In genomic region chr10:19579841-19580240, GRCh38 we compare ENCODE assay signal across 32 cellular contexts.
"Had no signal": no experiment of that assay in that cellular context is flagged by ENCODE, and none has a peak within 500 bp of the region (broad histone marks: within the 10 kb centered on the region; RNA-seq: fewer than 3 reads in every experiment).

No MANE protein-coding gene starts in this region.

- H3K9me3 Mint-ChIP-seq: activated CD4-positive, alpha-beta T cell treated with anti-CD3 and anti-CD28 coated beads, Interleukin-2, amount 10 ng/mL, durations not matched to agents 7 days and 5 days had no signal

- H3K27ac Mint-ChIP-seq: activated CD4-positive, alpha-beta T cell treated with anti-CD3 and anti-CD28 coated beads for 36 hours; activated CD4-positive, alpha-beta T cell treated with anti-CD3 and anti-CD28 coated beads, Interleukin-2, amount 10 ng/mL, durations not matched to agents 7 days and 5 days; activated CD8-positive, alpha-beta T cell treated with anti-CD3 and anti-CD28 coated beads, Interleukin-2, amount 10 ng/mL, durations not matched to agents 7 days and 5 days; activated naive CD4-positive, alpha-beta T cell treated with anti-CD3 and anti-CD28 coated beads for 36 hours; activated naive CD4-positive, alpha-beta T cell treated with anti-CD3 and anti-CD28 coated beads, Interleukin-2, amount 50 U/mL, for 72 hours; activated T-cell treated with anti-CD3 and anti-CD28 coated beads, Interleukin-2, amount 50 U/mL, for 24 hours; activated T-helper 2 cell treated with anti-CD3 and anti-CD28 coated beads, Interferon-gamma antibody, Interleukin-2, Interleukin-4, amounts not matched to agents 10 μg/mL and 5 μg/mL and 100 μg/mL, durations not matched to agents 14 hours and 24 hours and 36 hours; brain; IgD-negative memory B cell; T-helper 1 cell treated with Interleukin-12 subunit alpha and Interleukin-12 subunit beta and Interleukin-4 antibody, amounts not matched to agents 30 μg/mL and 1 μg/mL, for 36 hours; T-helper 2 cell treated with Interferon-gamma antibody and Interleukin-4, amounts not matched to agents 5 μg/mL and 100 μg/mL, for 36 hours; WTC11 had no signal

- H3K4me3 ChIP-seq: PC-9 had no signal

- H3K4me3 Mint-ChIP-seq: activated CD4-positive, alpha-beta T cell treated with anti-CD3 and anti-CD28 coated beads for 36 hours; activated CD4-positive, alpha-beta T cell treated with anti-CD3 and anti-CD28 coated beads, Interleukin-2, amount 10 ng/mL, durations not matched to agents 7 days and 5 days; activated CD8-positive, alpha-beta T cell treated with anti-CD3 and anti-CD28 coated beads, Interleukin-2, amount 10 ng/mL, durations not matched to agents 7 days and 5 days; activated naive CD4-positive, alpha-beta T cell treated with anti-CD3 and anti-CD28 coated beads for 36 hours; activated T-cell treated with anti-CD3 and anti-CD28 coated beads, Interleukin-2, amount 50 U/mL, for 24 hours; brain; IgD-negative memory B cell; T-helper 1 cell treated with Interleukin-12 subunit alpha and Interleukin-12 subunit beta and Interleukin-4 antibody, amounts not matched to agents 30 μg/mL and 1 μg/mL, for 36 hours; T-helper 2 cell treated with Interferon-gamma antibody and Interleukin-4, amounts not matched to agents 5 μg/mL and 100 μg/mL, for 36 hours; WTC11 had no signal

- DNase-seq: activated CD4-positive, alpha-beta T cell treated with anti-CD3 and anti-CD28 coated beads for 36 hours; activated CD4-positive, alpha-beta T cell treated with anti-CD3 and anti-CD28 coated beads, Interleukin-2, amount 10 ng/mL, durations not matched to agents 7 days and 5 days; activated CD4-positive, alpha-beta T cell treated with anti-CD3 and anti-CD28 coated beads, Interleukin-2, amount 50 U/mL, for 48 hours; activated CD8-positive, alpha-beta T cell treated with anti-CD3 and anti-CD28 coated beads, Interleukin-2, amount 10 ng/mL, durations not matched to agents 7 days and 5 days; activated gamma-delta T cell treated with Interleukin-2 at 50 U/mL for 16 hours; activated naive CD4-positive, alpha-beta T cell treated with anti-CD3 and anti-CD28 coated beads for 36 hours; activated T-cell treated with anti-CD3 and anti-CD28 coated beads, Interleukin-2, amount 50 U/mL, for 24 hours; anterior cingulate cortex; caudate nucleus; Karpas-422; KBM-7; NCI-H1105; NCI-H1417 treated with DMSO at 0.1 percent for 48 hours; NCI-H187 treated with DMSO at 0.1 percent for 48 hours; NCI-H2081; NCI-H2171 treated with DMSO at 0.1 percent for 48 hours; NCI-H2227 treated with DMSO at 0.1 percent for 48 hours; NCI-H510A treated with DMSO at 0.1 percent for 48 hours; NCI-H69; NK-92 treated with Interleukin-12 subunit alpha and Interleukin-12 subunit beta, amount 100 ng/mL, for 24 hours; PC-9; SIG-M5 had no signal

- ATAC-seq: activated CD4-positive, alpha-beta T cell treated with anti-CD3 and anti-CD28 coated beads for 36 hours; activated CD4-positive, CD25-positive, alpha-beta regulatory T cell treated with anti-CD3 and anti-CD28 coated beads, Interleukin-2, amount 50 U/mL, for 24 hours; activated CD8-positive, alpha-beta T cell treated with anti-CD3 and anti-CD28 coated beads, Interleukin-2, amount 10 ng/mL, durations not matched to agents 7 days and 5 days; activated naive CD4-positive, alpha-beta T cell treated with anti-CD3 and anti-CD28 coated beads, Interleukin-2, amount 50 U/mL, for 72 hours; Right ventricle myocardium inferior; WTC11 had no signal

- H3K4me1 Mint-ChIP-seq: activated CD4-positive, alpha-beta T cell treated with anti-CD3 and anti-CD28 coated beads for 36 hours; activated CD4-positive, alpha-beta T cell treated with anti-CD3 and anti-CD28 coated beads, Interleukin-2, amount 10 ng/mL, durations not matched to agents 7 days and 5 days; brain; IgD-negative memory B cell; WTC11 had no signal

- H3K36me3 Mint-ChIP-seq: brain, IgD-negative memory B cell, WTC11 had no signal

- H3K27me3 Mint-ChIP-seq: activated CD4-positive, alpha-beta T cell treated with anti-CD3 and anti-CD28 coated beads for 36 hours; activated CD4-positive, alpha-beta T cell treated with anti-CD3 and anti-CD28 coated beads, Interleukin-2, amount 10 ng/mL, durations not matched to agents 7 days and 5 days; activated T-cell treated with anti-CD3 and anti-CD28 coated beads, Interleukin-2, amount 50 U/mL, for 24 hours; brain; IgD-negative memory B cell had no signal

- H3K27ac ChIP-seq: PC-9, RWPE1 had no signal
